Comparison of ENCODE assay signal across 30 cellular contexts in the genomic region with DNA sequence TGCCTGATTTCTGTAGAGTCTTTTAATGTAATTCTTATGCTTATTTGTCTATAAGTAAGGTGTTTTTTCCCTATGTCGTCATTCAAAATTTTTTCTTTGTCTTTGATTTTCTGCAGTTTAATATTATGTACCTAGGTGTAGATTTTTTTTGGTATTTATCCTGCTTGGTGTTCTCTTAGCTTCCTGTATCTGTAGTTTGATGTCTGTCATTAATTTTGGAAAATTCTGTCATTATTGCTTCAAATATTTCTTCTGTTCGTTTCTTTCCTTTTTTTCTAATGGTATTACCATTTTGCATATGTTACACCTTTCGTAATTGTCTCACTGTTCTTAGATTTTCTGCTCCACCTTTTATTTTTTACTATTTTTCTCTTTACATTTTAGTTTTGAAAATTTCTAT.
A peak's percentile ranks its signal among the peaks of the same experiment; 100 is the strongest.
DNase-seq lines count a peak whose midpoint lies in the region; ATAC-seq, FAIRE-seq and TF ChIP-seq lines count a peak whose summit lies in the region.
"Had no signal": no experiment of that assay in that cellular context is flagged by ENCODE, and none has a peak within 500 bp of the region (broad histone marks: within the 10 kb centered on the region; RNA-seq: fewer than 3 reads in every experiment).

No MANE protein-coding gene starts in this region.

- no peaks in the 10 kb centered on the region for H3K36me3 ChIP-seq in HEK293 (ENCODE audit: control insufficient read depth in 2 of 2, insufficient read depth in 1 of 2, low read length in 2 of 2)
- no peaks in the 10 kb centered on the region for H3K36me3 ChIP-seq in kidney (ENCODE audit: control insufficient read depth in 1 of 2, insufficient read depth in 2 of 2, low read length in 2 of 2)
- H3K36me3 ChIP-seq: BE2C; BLaER1; BLaER1 treated with 17β-estradiol and CSF1 and Interleukin-3, amounts not matched to agents 10 nM and 100 nM had no signal

- TF ChIP-seq CTCF in HEK293 (tag by site-specific recombination; IDR thresholded peaks at IDR 0.05) (no peak), kidney (IDR thresholded peaks at IDR 0.05; ENCODE audit: borderline replicate concordance, extremely low read depth, insufficient read depth) (no peak)

- POLR2A ChIA-PET in HEK293 (lab: Yijun Ruan, JAX), result no interaction called here

- DNase-seq in kidney (no peak), Right ventricle myocardium inferior (ENCODE audit: missing footprints) (no peak), AG20443 (ENCODE audit: low spot score) (no peak)
- DNase-seq: 8988T; ACHN; AML-193; BE2C; C1 segment of cervical spinal cord; Caco-2; Calu3; CD4-positive, alpha-beta memory T cell; CD4-positive, alpha-beta T cell; CD4-positive, CD25-positive, alpha-beta regulatory T cell; CD8-positive, alpha-beta memory T cell; CD8-positive, alpha-beta T cell; COR-L47; DMS 273 treated with DMSO at 0.1 percent for 48 hours; DMS153; DMS53; DMS79; DMS79 treated with DMSO at 0.1 percent for 48 hours; DND-41; EL had no signal

- H3K9me3 ChIP-seq in HEK293 (ENCODE audit: control insufficient read depth, insufficient read depth, low read depth, low read length) (no peaks in the 10 kb centered on the region; the same call in 1 of the 2 replicates), kidney (ENCODE audit: control insufficient read depth in 1 of 2, low read length in 2 of 2) (no peaks in the 10 kb centered on the region)
- H3K9me3 ChIP-seq: A549, BE2C, BLaER1, Caco-2 had no signal

- CTCF ChIA-PET in HEK293 (lab: Yijun Ruan, JAX), result interaction anchor here (0.6 kb wide), 1 partner anchor 89 kb away, joined by 5 read pairs; no protein-coding TSS in a partner anchor

- H3K27ac ChIP-seq in HEK293 (ENCODE audit: extremely low read depth, low read depth, low read length), result no peak overlapping the region
- H3K27ac ChIP-seq in kidney (ENCODE audit: low read depth in 2 of 2, low read length in 2 of 2), result no peak overlapping the region
- H3K27ac ChIP-seq: 22Rv1; A549; BLaER1; BLaER1 treated with 17β-estradiol and CSF1 and Interleukin-3, amounts not matched to agents 10 nM and 100 nM; C4-2B had no signal

- ATAC-seq in Right ventricle myocardium inferior, result no peak
- ATAC-seq: A549; CD8-positive, alpha-beta T cell had no signal

- H3K4me1 ChIP-seq in HEK293 (ENCODE audit: control insufficient read depth, insufficient read depth, low read length), result no peaks in the 10 kb centered on the region
- H3K4me1 ChIP-seq in kidney (ENCODE audit: control insufficient read depth in 1 of 2, insufficient read depth in 1 of 2, low read depth in 1 of 2, low read length in 2 of 2), result no peaks in the 10 kb centered on the region
- H3K4me1 ChIP-seq: A549; BE2C; BLaER1; BLaER1 treated with 17β-estradiol and CSF1 and Interleukin-3, amounts not matched to agents 10 nM and 100 nM; Caco-2 had no signal

- H3K9ac ChIP-seq in kidney (ENCODE audit: low read length in 2 of 2), result no peak overlapping the region
- H3K9ac ChIP-seq: BLaER1; BLaER1 treated with 17β-estradiol and CSF1 and Interleukin-3, amounts not matched to agents 10 nM and 100 nM had no signal

- H3K4me3 ChIP-seq in HEK293 (ENCODE audit: low read depth, low read length), result no peak overlapping the region
- no peak overlapping the region for H3K4me3 ChIP-seq in kidney (ENCODE audit: low read length in 2 of 2)
- H3K4me3 ChIP-seq: A549; BLaER1; BLaER1 treated with 17β-estradiol and CSF1 and Interleukin-3, amounts not matched to agents 10 nM and 100 nM had no signal

- peak; percentile 70 for FAIRE-seq in kidney (lab: Jason Lieb, UNC)
- FAIRE-seq: A549, D721Med had no signal

- intact Hi-C loops in kidney (cut with DNase I) (no loop called here), Right ventricle myocardium inferior (cut with DNase I) (no loop called here)

TF ChIP-seq in HEK293, 187 proteins besides CTCF, POLR2A, EP300 and RAD21 (continues in another document):
- TF ChIP-seq ZNF133 (tag by site-specific recombination; IDR thresholded peaks at IDR 0.05) (no peak), ATF2 (tag by site-specific recombination; IDR thresholded peaks at IDR 0.05; ENCODE audit: low read depth) (peak; percentile 74; the same call in 1 of the 2 replicates), ZNF521 (tag by site-specific recombination; IDR thresholded peaks at IDR 0.05) (no peak), ZNF558 (tag by site-specific recombination; IDR thresholded peaks at IDR 0.05) (peak; percentile 94), ZNF202 (tag by site-specific recombination; IDR thresholded peaks at IDR 0.05; ENCODE audit: borderline replicate concordance) (no peak)
- TF ChIP-seq, protein P1, sequence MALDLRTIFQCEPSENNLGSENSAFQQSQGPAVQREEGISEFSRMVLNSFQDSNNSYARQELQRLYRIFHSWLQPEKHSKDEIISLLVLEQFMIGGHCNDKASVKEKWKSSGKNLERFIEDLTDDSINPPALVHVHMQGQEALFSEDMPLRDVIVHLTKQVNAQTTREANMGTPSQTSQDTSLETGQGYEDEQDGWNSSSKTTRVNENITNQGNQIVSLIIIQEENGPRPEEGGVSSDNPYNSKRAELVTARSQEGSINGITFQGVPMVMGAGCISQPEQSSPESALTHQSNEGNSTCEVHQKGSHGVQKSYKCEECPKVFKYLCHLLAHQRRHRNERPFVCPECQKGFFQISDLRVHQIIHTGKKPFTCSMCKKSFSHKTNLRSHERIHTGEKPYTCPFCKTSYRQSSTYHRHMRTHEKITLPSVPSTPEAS (tag by site-specific recombination; IDR thresholded peaks at IDR 0.05), result no peak
- TF ChIP-seq, protein P2, sequence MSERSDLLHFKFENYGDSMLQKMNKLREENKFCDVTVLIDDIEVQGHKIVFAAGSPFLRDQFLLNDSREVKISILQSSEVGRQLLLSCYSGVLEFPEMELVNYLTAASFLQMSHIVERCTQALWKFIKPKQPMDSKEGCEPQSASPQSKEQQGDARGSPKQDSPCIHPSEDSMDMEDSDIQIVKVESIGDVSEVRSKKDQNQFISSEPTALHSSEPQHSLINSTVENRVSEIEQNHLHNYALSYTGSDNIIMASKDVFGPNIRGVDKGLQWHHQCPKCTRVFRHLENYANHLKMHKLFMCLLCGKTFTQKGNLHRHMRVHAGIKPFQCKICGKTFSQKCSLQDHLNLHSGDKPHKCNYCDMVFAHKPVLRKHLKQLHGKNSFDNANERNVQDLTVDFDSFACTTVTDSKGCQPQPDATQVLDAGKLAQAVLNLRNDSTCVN (tag by site-specific recombination; optimal IDR thresholded peaks at IDR 0.05), result no peak
- TF ChIP-seq, protein P3, sequence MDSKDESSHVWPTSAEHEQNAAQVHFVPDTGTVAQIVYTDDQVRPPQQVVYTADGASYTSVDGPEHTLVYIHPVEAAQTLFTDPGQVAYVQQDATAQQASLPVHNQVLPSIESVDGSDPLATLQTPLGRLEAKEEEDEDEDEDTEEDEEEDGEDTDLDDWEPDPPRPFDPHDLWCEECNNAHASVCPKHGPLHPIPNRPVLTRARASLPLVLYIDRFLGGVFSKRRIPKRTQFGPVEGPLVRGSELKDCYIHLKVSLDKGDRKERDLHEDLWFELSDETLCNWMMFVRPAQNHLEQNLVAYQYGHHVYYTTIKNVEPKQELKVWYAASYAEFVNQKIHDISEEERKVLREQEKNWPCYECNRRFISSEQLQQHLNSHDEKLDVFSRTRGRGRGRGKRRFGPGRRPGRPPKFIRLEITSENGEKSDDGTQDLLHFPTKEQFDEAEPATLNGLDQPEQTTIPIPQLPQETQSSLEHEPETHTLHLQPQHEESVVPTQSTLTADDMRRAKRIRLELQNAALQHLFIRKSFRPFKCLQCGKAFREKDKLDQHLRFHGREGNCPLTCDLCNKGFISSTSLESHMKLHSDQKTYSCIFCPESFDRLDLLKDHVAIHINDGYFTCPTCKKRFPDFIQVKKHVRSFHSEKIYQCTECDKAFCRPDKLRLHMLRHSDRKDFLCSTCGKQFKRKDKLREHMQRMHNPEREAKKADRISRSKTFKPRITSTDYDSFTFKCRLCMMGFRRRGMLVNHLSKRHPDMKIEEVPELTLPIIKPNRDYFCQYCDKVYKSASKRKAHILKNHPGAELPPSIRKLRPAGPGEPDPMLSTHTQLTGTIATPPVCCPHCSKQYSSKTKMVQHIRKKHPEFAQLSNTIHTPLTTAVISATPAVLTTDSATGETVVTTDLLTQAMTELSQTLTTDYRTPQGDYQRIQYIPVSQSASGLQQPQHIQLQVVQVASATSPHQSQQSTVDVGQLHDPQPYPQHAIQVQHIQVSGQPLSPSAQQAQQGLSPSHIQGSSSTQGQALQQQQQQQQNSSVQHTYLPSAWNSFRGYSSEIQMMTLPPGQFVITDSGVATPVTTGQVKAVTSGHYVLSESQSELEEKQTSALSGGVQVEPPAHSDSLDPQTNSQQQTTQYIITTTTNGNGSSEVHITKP (tag by site-specific recombination; IDR thresholded peaks at IDR 0.05), result no peak
